In genomic region chr22:37248251-37248650, GRCh38 we compare ENCODE assay signal across 21 cellular contexts.
A peak's percentile ranks its signal among the peaks of the same experiment; 100 is the strongest.
DNase-seq lines count a peak whose midpoint lies in the region; ATAC-seq and TF ChIP-seq lines count a peak whose summit lies in the region.
"Had no signal": no experiment of that assay in that cellular context is flagged by ENCODE, and none has a peak within 500 bp of the region (broad histone marks: within the 10 kb centered on the region; RNA-seq: fewer than 3 reads in every experiment).

No MANE protein-coding gene starts in this region.

- H3F3A ChIP-seq in Loucy (ENCODE audit: low read depth) = peaks cover 7% of the 10 kb centered on the region; the same call in 1 of the 2 replicates

- H3K27me3 ChIP-seq in Loucy (ENCODE audit: insufficient read depth, low read length, poor library complexity, severe bottlenecking) = peaks cover 7% of the 10 kb centered on the region
- H3K27me3 ChIP-seq: ascending aorta had no signal

- H3K4me1 ChIP-seq in Loucy (ENCODE audit: insufficient read depth, low read length, poor library complexity, severe bottlenecking) = peaks cover 35% of the 10 kb centered on the region
- H3K4me1 ChIP-seq: ascending aorta had no signal

- no peak overlapping the region for H3K4me3 ChIP-seq in Loucy (ENCODE audit: low read length, poor library complexity, severe bottlenecking)
- H3K4me3 ChIP-seq: ascending aorta had no signal

- no peak overlapping the region for H3K4me2 ChIP-seq in Loucy (ENCODE audit: low read depth, low read length, poor library complexity, severe bottlenecking)

- no peak overlapping the region for H2AFZ ChIP-seq in Loucy (ENCODE audit: low read length)

- H3K9ac ChIP-seq in Loucy (ENCODE audit: low read depth, low read length, poor library complexity, severe bottlenecking) = peak overlapping the region; percentile 30

- TF ChIP-seq CTCF in Loucy (conservative IDR thresholded peaks at IDR 0.05; ENCODE audit: low read length) = no peak

- peaks cover 8% of the 10 kb centered on the region for H3K79me2 ChIP-seq in Loucy (ENCODE audit: insufficient read depth, low read length)

- no peaks in the 10 kb centered on the region for H3K9me2 ChIP-seq in Loucy (replicated peaks; ENCODE audit: low read depth, low read length)

- peak; percentile 57 for DNase-seq in activated effector memory CD4-positive, alpha-beta T cell treated with anti-CD3 and anti-CD28 coated beads, Interleukin-2, amount 50 U/mL, for 16 hours
- no peak for DNase-seq in activated effector memory CD4-positive, alpha-beta T cell treated with Interleukin-2 at 50 U/mL for 16 hours
- DNase-seq in central memory CD8-positive, alpha-beta T cell (ENCODE audit: low spot score in 2 of 2) = no peak
- DNase-seq in dedifferentiated amniotic fluid mesenchymal stem cell (ENCODE audit: extremely low spot score) (no peak), amniotic stem cell (lab: John Stamatoyannopoulos, UW) (no peak)
- DNase-seq: activated naive CD4-positive, alpha-beta T cell treated with Interleukin-2 at 50 U/mL for 16 hours; DMS79; foreskin melanocyte; KBM-7; NCI-H1048; NCI-H510A treated with DMSO at 0.1 percent for 48 hours; retina; stimulated activated naive CD8-positive, alpha-beta T cell treated with anti-CD3 and anti-CD28 coated beads, Interleukin-15, amount 100 ng/mL, for 72 hours; T-helper 2 cell had no signal

- peaks cover 6% of the 10 kb centered on the region for H3K36me3 Mint-ChIP-seq in central memory CD8-positive, alpha-beta T cell (ENCODE audit: insufficient read depth)
- peaks cover 4% of the 10 kb centered on the region for H3K36me3 Mint-ChIP-seq in stimulated activated memory B cell treated with anti-CD40 and anti-IgM and Interleukin-4, amounts not matched to agents 10 μg/mL and 1 μg/mL and 100 μg/mL, for 72 hours
- H3K36me3 Mint-ChIP-seq: mesothelial cell of epicardium, type B pancreatic cell had no signal

- no peaks in the 10 kb centered on the region for H3K27me3 Mint-ChIP-seq in central memory CD8-positive, alpha-beta T cell
- no peaks in the 10 kb centered on the region for H3K27me3 Mint-ChIP-seq in stimulated activated memory B cell treated with anti-CD40 and anti-IgM and Interleukin-4, amounts not matched to agents 10 μg/mL and 1 μg/mL and 100 μg/mL, for 72 hours
- H3K27me3 Mint-ChIP-seq: stimulated activated naive CD8-positive, alpha-beta T cell treated with anti-CD3 and anti-CD28 coated beads, Interleukin-15, amount 100 ng/mL, for 72 hours had no signal

- no peaks in the 10 kb centered on the region for H3K9me3 Mint-ChIP-seq in central memory CD8-positive, alpha-beta T cell
- no peaks in the 10 kb centered on the region for H3K9me3 Mint-ChIP-seq in stimulated activated memory B cell treated with anti-CD40 and anti-IgM and Interleukin-4, amounts not matched to agents 10 μg/mL and 1 μg/mL and 100 μg/mL, for 72 hours
- H3K9me3 Mint-ChIP-seq: mesothelial cell of epicardium; stimulated activated naive CD8-positive, alpha-beta T cell treated with anti-CD3 and anti-CD28 coated beads, Interleukin-15, amount 100 ng/mL, for 72 hours; type B pancreatic cell had no signal

- peak overlapping the region; percentile 57 for H3K27ac Mint-ChIP-seq in central memory CD8-positive, alpha-beta T cell (ENCODE audit: low read depth)
- peak overlapping the region; percentile 73 for H3K27ac Mint-ChIP-seq in stimulated activated memory B cell treated with anti-CD40 and anti-IgM and Interleukin-4, amounts not matched to agents 10 μg/mL and 1 μg/mL and 100 μg/mL, for 72 hours
- H3K27ac Mint-ChIP-seq: mesothelial cell of epicardium; stimulated activated naive CD8-positive, alpha-beta T cell treated with anti-CD3 and anti-CD28 coated beads, Interleukin-15, amount 100 ng/mL, for 72 hours; type B pancreatic cell had no signal

- peaks cover 6% of the 10 kb centered on the region for H4K20me1 ChIP-seq in Loucy (ENCODE audit: insufficient read depth, low read length, poor library complexity, severe bottlenecking)

- no peak for ATAC-seq in central memory CD8-positive, alpha-beta T cell (replicated peaks; ENCODE audit: extremely low read depth, poor library complexity, severe bottlenecking)
- ATAC-seq in stimulated activated memory B cell treated with anti-CD40 and anti-IgM and Interleukin-4, amounts not matched to agents 10 μg/mL and 1 μg/mL and 100 μg/mL, for 72 hours = no peak
- no peak for ATAC-seq in HG03280 (IDR thresholded peaks at IDR 0.05; ENCODE audit: unreplicated experiment)
- ATAC-seq: HCT116; stimulated activated naive CD8-positive, alpha-beta T cell treated with anti-CD3 and anti-CD28 coated beads, Interleukin-15, amount 100 ng/mL, for 72 hours had no signal

- no peaks in the 10 kb centered on the region for H3K9me3 ChIP-seq in Loucy (ENCODE audit: insufficient read depth, low read depth, low read length)
- H3K9me3 ChIP-seq: ascending aorta had no signal

- H3K4me3 Mint-ChIP-seq in central memory CD8-positive, alpha-beta T cell = no peak overlapping the region
- H3K4me3 Mint-ChIP-seq in stimulated activated memory B cell treated with anti-CD40 and anti-IgM and Interleukin-4, amounts not matched to agents 10 μg/mL and 1 μg/mL and 100 μg/mL, for 72 hours = peak overlapping the region; percentile 18
- H3K4me3 Mint-ChIP-seq: mesothelial cell of epicardium; stimulated activated naive CD8-positive, alpha-beta T cell treated with anti-CD3 and anti-CD28 coated beads, Interleukin-15, amount 100 ng/mL, for 72 hours; type B pancreatic cell had no signal

- no peaks in the 10 kb centered on the region for H3K36me3 ChIP-seq in Loucy (ENCODE audit: insufficient read depth, low read length)
- H3K36me3 ChIP-seq: ascending aorta had no signal

- peaks cover 30% of the 10 kb centered on the region for H3K4me1 Mint-ChIP-seq in central memory CD8-positive, alpha-beta T cell
- H3K4me1 Mint-ChIP-seq in stimulated activated memory B cell treated with anti-CD40 and anti-IgM and Interleukin-4, amounts not matched to agents 10 μg/mL and 1 μg/mL and 100 μg/mL, for 72 hours = peaks cover 58% of the 10 kb centered on the region
